ENCODE assay signal across 1 cellular context in the genomic region with DNA sequence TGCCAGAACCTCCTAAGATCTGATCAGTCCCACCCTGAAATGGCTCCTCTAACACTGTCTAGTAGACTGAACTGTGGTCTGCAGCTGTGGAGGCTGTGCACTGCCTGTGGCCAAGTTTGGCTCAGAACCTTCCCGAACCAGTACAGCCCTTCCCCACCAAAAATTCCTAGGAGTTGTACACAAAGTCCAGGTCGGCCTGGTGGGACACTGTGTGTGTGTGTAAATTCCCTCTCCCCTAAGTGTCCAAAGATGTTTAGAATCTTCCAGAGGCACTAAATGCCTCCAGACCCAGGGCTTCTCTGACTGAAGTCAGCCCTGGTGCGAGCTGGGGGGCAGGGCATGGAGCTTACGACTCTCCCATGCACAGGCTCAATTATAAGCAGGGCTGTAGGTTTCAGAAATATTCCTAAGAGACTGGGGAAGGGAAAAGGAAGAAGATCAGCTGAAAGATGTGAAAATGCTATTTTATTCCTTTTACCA.
TF ChIP-seq lines count a peak whose summit lies in the region.

No MANE protein-coding gene starts in this region.

TF ChIP-seq in endothelial cell of umbilical vein, 7 proteins besides CTCF, POLR2A, EP300 and RAD21 (continued from another document):
- TF ChIP-seq, protein P1, sequence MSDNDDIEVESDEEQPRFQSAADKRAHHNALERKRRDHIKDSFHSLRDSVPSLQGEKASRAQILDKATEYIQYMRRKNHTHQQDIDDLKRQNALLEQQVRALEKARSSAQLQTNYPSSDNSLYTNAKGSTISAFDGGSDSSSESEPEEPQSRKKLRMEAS (IDR thresholded peaks at IDR 0.05; ENCODE audit: insufficient read depth, insufficient read length) = no peak
- TF ChIP-seq GATA2 (IDR thresholded peaks at IDR 0.05; ENCODE audit: insufficient read depth, insufficient read length, low read depth, low read length) = no peak
- no peak for TF ChIP-seq EZH2 (IDR thresholded peaks at IDR 0.05; ENCODE audit: borderline replicate concordance, low read depth, low read length, severe bottlenecking)
